ENCODE assay signal across 8 cellular contexts in the genomic region with DNA sequence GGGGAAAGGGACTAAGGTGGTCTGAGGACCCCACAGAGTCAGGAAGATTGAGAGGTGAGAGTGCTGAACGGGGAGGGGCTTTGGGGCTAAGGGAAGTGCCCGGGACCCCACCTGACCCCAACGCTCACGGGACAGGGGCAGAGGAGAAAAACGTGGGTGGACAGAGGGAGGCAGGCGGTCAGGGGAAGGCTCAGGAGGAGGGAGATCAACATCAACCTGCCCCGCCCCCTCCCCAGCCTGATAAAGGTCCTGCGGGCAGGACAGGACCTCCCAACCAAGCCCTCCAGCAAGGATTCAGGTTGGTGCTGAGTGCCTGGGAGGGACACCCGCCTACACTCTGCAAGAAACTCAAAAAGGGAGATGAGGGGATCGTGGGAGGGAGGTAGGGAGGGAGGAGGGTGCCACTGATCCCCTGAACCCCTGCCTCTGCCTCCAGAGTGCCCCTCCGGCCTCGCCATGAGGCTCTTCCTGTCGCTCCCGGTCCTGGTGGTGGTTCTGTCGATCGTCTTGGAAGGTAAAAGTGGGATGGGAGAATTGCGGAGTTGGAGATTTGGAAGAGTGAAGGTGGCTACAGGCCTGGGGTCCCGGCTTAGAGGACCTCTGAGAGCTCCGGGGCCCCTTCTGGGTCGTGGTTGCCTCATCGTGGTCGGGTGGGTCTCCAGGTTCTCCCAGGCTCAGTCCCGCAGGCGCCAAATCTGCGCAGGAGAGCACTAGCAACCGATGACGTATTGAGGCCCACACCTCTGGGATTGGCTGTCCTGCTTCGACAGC. TPM values are rescaled to one million over a fixed set of nuclear protein-coding genes. Genes with fewer than 3 reads are reported as not detected.
DNase-seq lines count a peak whose midpoint lies in the region; ATAC-seq, FAIRE-seq and TF ChIP-seq lines count a peak whose summit lies in the region.
"Not testable (repeated sequence)": the region's sequence is repeated elsewhere in the genome, so short reads cannot be mapped to it uniquely, and the experiment has no call there.

A gene (plus strand): TSS at position 173 of the 771 bp plus-strand sequence. CDS start 284 bp downstream, at position 457.

- not testable (repeated sequence) for H3K4me1 Mint-ChIP-seq in activated naive CD4-positive, alpha-beta T cell treated with anti-CD3 and anti-CD28 coated beads, Interleukin-2, amount 50 U/mL, for 24 hours

- DNase-seq in NCI-H1092 (lab: John Stamatoyannopoulos, UW), result peak; percentile 73
- DNase-seq in SK-N-SH, result peak; percentile 93
- peak; percentile 76 for DNase-seq in glomerular visceral epithelial cell (ENCODE audit: extremely low spot score)
- DNase-seq in occipital lobe (lab: John Stamatoyannopoulos, UW), result peak; percentile 79

- H3K36me3 Mint-ChIP-seq in activated naive CD4-positive, alpha-beta T cell treated with anti-CD3 and anti-CD28 coated beads, Interleukin-2, amount 50 U/mL, for 24 hours, result not testable (repeated sequence)

- H3F3A ChIP-seq in SK-N-SH (replicated peaks; ENCODE audit: insufficient read depth), result not testable (repeated sequence)

- H2AFZ ChIP-seq in SK-N-SH (ENCODE audit: low read depth), result peak within 1 kb of the TSS; percentile 95

- H3K36me3 ChIP-seq in SK-N-SH (replicated peaks in 1 of 2; ENCODE audit: control insufficient read depth in 1 of 2, insufficient read depth in 2 of 2, low read length in 1 of 2); subcutaneous abdominal adipose tissue (ENCODE audit: control insufficient read depth in 5 of 5, insufficient read depth in 5 of 5, low read length in 5 of 5): not testable (repeated sequence)

- not testable (repeated sequence) for TF ChIP-seq RAD21 in SK-N-SH (IDR thresholded peaks at IDR 0.05; ENCODE audit: low read length)

- peak within 1 kb of the TSS; percentile 57 for H3K27ac Mint-ChIP-seq in activated naive CD4-positive, alpha-beta T cell treated with anti-CD3 and anti-CD28 coated beads, Interleukin-2, amount 50 U/mL, for 24 hours

- not testable (repeated sequence) for H3K9me3 Mint-ChIP-seq in activated naive CD4-positive, alpha-beta T cell treated with anti-CD3 and anti-CD28 coated beads, Interleukin-2, amount 50 U/mL, for 24 hours

- peak; percentile 72 for FAIRE-seq in G401.6 (lab: Jason Lieb, UNC)

- peak within 1 kb of the TSS; percentile 93 for H3K4me3 Mint-ChIP-seq in activated naive CD4-positive, alpha-beta T cell treated with anti-CD3 and anti-CD28 coated beads, Interleukin-2, amount 50 U/mL, for 24 hours

- not testable (repeated sequence) for TF ChIP-seq EP300 in SK-N-SH (IDR thresholded peaks at IDR 0.05; ENCODE audit: borderline replicate concordance in 1 of 2, low read depth in 1 of 2, low read length in 1 of 2)

- H3K4me3 ChIP-seq in SK-N-SH (ENCODE audit: low read depth in 2 of 2, low read length in 1 of 2), result peak within 1 kb of the TSS; percentile 48 to 67
- H3K4me3 ChIP-seq in subcutaneous abdominal adipose tissue (ENCODE audit: low read depth in 1 of 5, low read length in 5 of 5), result peak within 1 kb of the TSS; percentile 51 to 75 (median 69)

- not testable (repeated sequence) for H3K9me2 ChIP-seq in SK-N-SH

- not testable (repeated sequence) for H3K27me3 ChIP-seq in SK-N-SH (ENCODE audit: insufficient read depth); subcutaneous abdominal adipose tissue (ENCODE audit: control insufficient read depth in 5 of 5, insufficient read depth in 4 of 5, low read length in 5 of 5)

- peak; percentile 90 for ATAC-seq in HG02610 (IDR thresholded peaks at IDR 0.05; ENCODE audit: unreplicated experiment)

- H3K4me1 ChIP-seq in SK-N-SH (ENCODE audit: control insufficient read depth in 1 of 2, insufficient read depth in 2 of 2, low read depth in 1 of 2, low read length in 1 of 2), result not testable (repeated sequence)
- H3K4me1 ChIP-seq in subcutaneous abdominal adipose tissue (ENCODE audit: control insufficient read depth in 5 of 5, insufficient read depth in 5 of 5, low read length in 5 of 5), result peaks cover 6 to 61% (median 49%) of the 10 kb centered on the region in 5 donors

- not testable (repeated sequence) for H4K20me1 ChIP-seq in SK-N-SH (ENCODE audit: insufficient read depth)

- H3K27ac ChIP-seq in SK-N-SH (ENCODE audit: low read depth in 2 of 2, low read length in 1 of 2) (peak within 1 kb of the TSS in 1 of 2 experiments; percentile 36; a peak in 1 of 4 replicates), subcutaneous abdominal adipose tissue (ENCODE audit: low read depth, low read length) (peak within 1 kb of the TSS; percentile 44)

- CTCF ChIA-PET in SK-N-SH (lab: Yijun Ruan, JAX), result interaction anchor here (0.6 to 1.7 kb wide), 7 partner anchors 10 to 1661 kb away, joined by 3 to 5 read pairs (median 3); no protein-coding TSS in a partner anchor

- H3K79me2 ChIP-seq in SK-N-SH (ENCODE audit: insufficient read depth), result not testable (repeated sequence)

- TF ChIP-seq CTCF in SK-N-SH (IDR thresholded peaks at IDR 0.05), result not testable (repeated sequence)

- peak within 1 kb of the TSS; percentile 52 for H3K9ac ChIP-seq in SK-N-SH
- H3K9ac ChIP-seq in subcutaneous abdominal adipose tissue (ENCODE audit: low read length in 5 of 5), result peak within 1 kb of the TSS in 4 of 5 donors; percentile 30 to 64 (median 44)

- H3K27me3 Mint-ChIP-seq in activated naive CD4-positive, alpha-beta T cell treated with anti-CD3 and anti-CD28 coated beads, Interleukin-2, amount 50 U/mL, for 24 hours, result peaks cover 19% of the 10 kb centered on the region

- 18% methylated on average over 24 of the region's 28 CpGs for WGBS in SK-N-SH (ENCODE audit: low lambda C conversion rate)

- POLR2A ChIA-PET in SK-N-SH (lab: Yijun Ruan, JAX), result interaction anchor here (0.9 to 1.4 kb wide), 2 partner anchors 9 to 40 kb away, joined by 3 to 9 read pairs; a partner anchor contains a TSS

- H3K4me2 ChIP-seq in SK-N-SH, result peak within 1 kb of the TSS; percentile 69

- H3K9me3 ChIP-seq in SK-N-SH; subcutaneous abdominal adipose tissue (ENCODE audit: control insufficient read depth in 5 of 5, low read length in 5 of 5): not testable (repeated sequence)

TF ChIP-seq in SK-N-SH, 30 proteins besides CTCF, POLR2A, EP300 and RAD21:
- TF ChIP-seq NRF1 (IDR thresholded peaks at IDR 0.05; ENCODE audit: low read depth, low read length) (peak; percentile 55; the same call in 1 of the 2 replicates), RFX5 (IDR thresholded peaks at IDR 0.05; ENCODE audit: low read length) (peak; percentile 98)

RNA-seq across cellular contexts. Expression of the gene that starts here (rescaled TPM):
- polyA plus RNA-seq in SK-N-SH (2012; rRNA removed), result 0.73 and 2.7 TPM in 2 replicates
- polyA plus RNA-seq in SK-N-SH (2012; cell fraction: cytosol; rRNA removed), result 0.98 and 1.0 TPM in 2 replicates
- polyA plus RNA-seq in SK-N-SH (2012; cell fraction: nucleus; rRNA removed), result 0.21 and 2.9 TPM in 2 replicates
- 5.3 TPM for total RNA-seq in occipital lobe
